ENCODE assay signal across 1 cellular context in the genomic region with DNA sequence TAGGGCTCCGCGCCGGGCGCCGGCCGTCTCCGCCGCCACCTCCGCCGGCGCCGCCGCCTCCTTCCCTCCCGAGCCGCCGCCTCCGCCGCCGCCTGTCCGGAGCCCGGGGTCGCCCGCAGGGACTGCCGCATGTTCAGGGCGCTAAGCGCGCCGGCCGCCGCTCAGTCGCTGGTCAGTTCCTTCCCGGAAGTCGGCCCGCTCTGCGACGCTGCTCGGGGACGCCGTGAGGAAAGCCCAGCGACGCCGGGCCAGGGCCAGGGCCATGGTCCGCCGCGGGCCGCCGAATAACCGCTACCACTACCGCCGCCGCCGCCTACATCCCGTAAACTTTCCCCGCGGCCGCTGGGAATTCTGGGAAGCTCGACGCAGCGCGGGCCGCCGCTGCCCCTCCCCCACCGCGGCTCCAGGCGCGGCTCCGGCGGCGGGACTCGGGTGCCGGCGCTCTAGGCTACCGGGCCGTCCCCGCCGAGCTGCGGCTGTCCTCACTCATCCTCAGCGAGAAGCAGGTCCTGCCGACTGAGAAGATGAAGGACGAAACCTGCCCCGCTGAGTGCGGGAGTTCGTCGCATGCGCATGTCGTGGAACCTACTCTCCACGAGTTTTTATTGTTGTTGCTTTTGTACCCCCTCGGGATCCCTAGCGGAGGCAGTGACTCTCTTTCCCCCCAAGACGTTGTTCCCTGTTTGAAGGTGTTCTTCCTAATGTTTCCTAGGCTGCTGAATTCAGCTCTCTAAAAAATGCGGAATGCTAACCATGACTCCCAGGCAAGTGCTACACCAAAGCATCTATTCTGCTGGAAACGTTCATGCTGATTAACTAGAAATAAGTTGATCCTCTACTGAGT.
TF ChIP-seq lines count a peak whose summit lies in the region.

A gene (minus strand): TSS at position 299 of the 844 bp plus-strand sequence. CDS start 339 bp downstream, outside the sequence.

TF ChIP-seq in HepG2, 621 proteins besides CTCF, POLR2A, EP300 and RAD21 (continued from another document and continues in another):
- TF ChIP-seq, protein P1, sequence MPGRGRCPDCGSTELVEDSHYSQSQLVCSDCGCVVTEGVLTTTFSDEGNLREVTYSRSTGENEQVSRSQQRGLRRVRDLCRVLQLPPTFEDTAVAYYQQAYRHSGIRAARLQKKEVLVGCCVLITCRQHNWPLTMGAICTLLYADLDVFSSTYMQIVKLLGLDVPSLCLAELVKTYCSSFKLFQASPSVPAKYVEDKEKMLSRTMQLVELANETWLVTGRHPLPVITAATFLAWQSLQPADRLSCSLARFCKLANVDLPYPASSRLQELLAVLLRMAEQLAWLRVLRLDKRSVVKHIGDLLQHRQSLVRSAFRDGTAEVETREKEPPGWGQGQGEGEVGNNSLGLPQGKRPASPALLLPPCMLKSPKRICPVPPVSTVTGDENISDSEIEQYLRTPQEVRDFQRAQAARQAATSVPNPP (CRISPR knock-in tag; IDR thresholded peaks at IDR 0.05), result 0 out of 2 replicates have a peak, but pooled peaks have one; percentile 19
- TF ChIP-seq SAFB2 (CRISPR knock-in tag; IDR thresholded peaks at IDR 0.05; ENCODE audit: borderline replicate concordance, low read depth) (peak; percentile 82; the same call in 1 of the 2 replicates), BRD4 (CRISPR knock-in tag; IDR thresholded peaks at IDR 0.05) (peak; percentile 76), ZSCAN20 (CRISPR knock-in tag; IDR thresholded peaks at IDR 0.05; ENCODE audit: borderline replicate concordance) (peak; percentile 86; the same call in 1 of the 2 replicates), JUNB (CRISPR knock-in tag; IDR thresholded peaks at IDR 0.05; ENCODE audit: borderline replicate concordance) (peak; percentile 8; the same call in 1 of the 2 replicates), ZNF296 (CRISPR knock-in tag; conservative IDR thresholded peaks at IDR 0.05) (no peak), DMAP1 (CRISPR knock-in tag; IDR thresholded peaks at IDR 0.05) (no peak), ZEB1 (IDR thresholded peaks at IDR 0.05; ENCODE audit: insufficient replicate concordance, low read depth) (peak; percentile 37), RFX3 (CRISPR knock-in tag; IDR thresholded peaks at IDR 0.05) (no peak), SIX4 (CRISPR knock-in tag; IDR thresholded peaks at IDR 0.05) (no peak), HNF4G (IDR thresholded peaks at IDR 0.05; ENCODE audit: borderline replicate concordance, low read depth, low read length) (peak; percentile 21; the same call in 1 of the 2 replicates), HNF4G (CRISPR knock-in tag; IDR thresholded peaks at IDR 0.05; ENCODE audit: borderline replicate concordance, low read depth) (no peak), ZNF577 (CRISPR knock-in tag; IDR thresholded peaks at IDR 0.05; ENCODE audit: borderline replicate concordance, low read depth) (no peak), ZNF230 (CRISPR knock-in tag; IDR thresholded peaks at IDR 0.05) (peak; percentile 88), ARNTL (CRISPR knock-in tag; IDR thresholded peaks at IDR 0.05) (0 out of 2 replicates have a peak, but pooled peaks have one; percentile 30), HNRNPLL (IDR thresholded peaks at IDR 0.05; ENCODE audit: low read depth, low read length, poor library complexity, severe bottlenecking) (peak; percentile 94), MEIS1 (CRISPR knock-in tag; IDR thresholded peaks at IDR 0.05; ENCODE audit: borderline replicate concordance) (0 out of 2 replicates have a peak, but pooled peaks have one; percentile 52), PHF21A (CRISPR knock-in tag; IDR thresholded peaks at IDR 0.05) (peak; percentile 65; the same call in 1 of the 2 replicates), IKZF1 (IDR thresholded peaks at IDR 0.05) (no peak), ASH2L (IDR thresholded peaks at IDR 0.05; ENCODE audit: insufficient read length, low read depth, low read length) (peak; percentile 69), ZKSCAN8 (CRISPR knock-in tag; IDR thresholded peaks at IDR 0.05; ENCODE audit: borderline replicate concordance) (0 out of 2 replicates have a peak, but pooled peaks have one; percentile 16), CREM (IDR thresholded peaks at IDR 0.05) (peak; percentile 39; the same call in 1 of the 2 replicates), CREM (CRISPR knock-in tag; IDR thresholded peaks at IDR 0.05) (no peak), TAF1 (CRISPR knock-in tag; IDR thresholded peaks at IDR 0.05) (peak; percentile 70), SUZ12 (IDR thresholded peaks at IDR 0.05; ENCODE audit: low read depth, low read length) (peak; percentile 26; the same call in 1 of the 2 replicates), ZBTB7A (CRISPR knock-in tag; IDR thresholded peaks at IDR 0.05) (peak; percentile 57; the same call in 1 of the 2 replicates), KDM2A (CRISPR knock-in tag; IDR thresholded peaks at IDR 0.05; ENCODE audit: borderline replicate concordance, low read depth) (peak; percentile 65; the same call in 1 of the 2 replicates), ZZZ3 (CRISPR knock-in tag; IDR thresholded peaks at IDR 0.05; ENCODE audit: borderline replicate concordance) (0 out of 2 replicates have a peak, but pooled peaks have one; percentile 60), CBX1 (IDR thresholded peaks at IDR 0.05; ENCODE audit: low read depth) (peak; percentile 30), ETV6 (CRISPR knock-in tag; conservative IDR thresholded peaks at IDR 0.05) (peak; percentile 72), KAT2B (IDR thresholded peaks at IDR 0.05; ENCODE audit: borderline replicate concordance, low read depth, low read length) (no peak)
- TF ChIP-seq, protein P2, sequence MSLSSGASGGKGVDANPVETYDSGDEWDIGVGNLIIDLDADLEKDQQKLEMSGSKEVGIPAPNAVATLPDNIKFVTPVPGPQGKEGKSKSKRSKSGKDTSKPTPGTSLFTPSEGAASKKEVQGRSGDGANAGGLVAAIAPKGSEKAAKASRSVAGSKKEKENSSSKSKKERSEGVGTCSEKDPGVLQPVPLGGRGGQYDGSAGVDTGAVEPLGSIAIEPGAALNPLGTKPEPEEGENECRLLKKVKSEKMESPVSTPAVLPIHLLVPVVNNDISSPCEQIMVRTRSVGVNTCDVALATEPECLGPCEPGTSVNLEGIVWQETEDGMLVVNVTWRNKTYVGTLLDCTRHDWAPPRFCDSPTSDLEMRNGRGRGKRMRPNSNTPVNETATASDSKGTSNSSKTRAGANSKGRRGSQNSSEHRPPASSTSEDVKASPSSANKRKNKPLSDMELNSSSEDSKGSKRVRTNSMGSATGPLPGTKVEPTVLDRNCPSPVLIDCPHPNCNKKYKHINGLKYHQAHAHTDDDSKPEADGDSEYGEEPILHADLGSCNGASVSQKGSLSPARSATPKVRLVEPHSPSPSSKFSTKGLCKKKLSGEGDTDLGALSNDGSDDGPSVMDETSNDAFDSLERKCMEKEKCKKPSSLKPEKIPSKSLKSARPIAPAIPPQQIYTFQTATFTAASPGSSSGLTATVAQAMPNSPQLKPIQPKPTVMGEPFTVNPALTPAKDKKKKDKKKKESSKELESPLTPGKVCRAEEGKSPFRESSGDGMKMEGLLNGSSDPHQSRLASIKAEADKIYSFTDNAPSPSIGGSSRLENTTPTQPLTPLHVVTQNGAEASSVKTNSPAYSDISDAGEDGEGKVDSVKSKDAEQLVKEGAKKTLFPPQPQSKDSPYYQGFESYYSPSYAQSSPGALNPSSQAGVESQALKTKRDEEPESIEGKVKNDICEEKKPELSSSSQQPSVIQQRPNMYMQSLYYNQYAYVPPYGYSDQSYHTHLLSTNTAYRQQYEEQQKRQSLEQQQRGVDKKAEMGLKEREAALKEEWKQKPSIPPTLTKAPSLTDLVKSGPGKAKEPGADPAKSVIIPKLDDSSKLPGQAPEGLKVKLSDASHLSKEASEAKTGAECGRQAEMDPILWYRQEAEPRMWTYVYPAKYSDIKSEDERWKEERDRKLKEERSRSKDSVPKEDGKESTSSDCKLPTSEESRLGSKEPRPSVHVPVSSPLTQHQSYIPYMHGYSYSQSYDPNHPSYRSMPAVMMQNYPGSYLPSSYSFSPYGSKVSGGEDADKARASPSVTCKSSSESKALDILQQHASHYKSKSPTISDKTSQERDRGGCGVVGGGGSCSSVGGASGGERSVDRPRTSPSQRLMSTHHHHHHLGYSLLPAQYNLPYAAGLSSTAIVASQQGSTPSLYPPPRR (CRISPR knock-in tag; IDR thresholded peaks at IDR 0.05; ENCODE audit: borderline replicate concordance), result peak; percentile 29; the same call in 1 of the 2 replicates
- TF ChIP-seq, protein P3, sequence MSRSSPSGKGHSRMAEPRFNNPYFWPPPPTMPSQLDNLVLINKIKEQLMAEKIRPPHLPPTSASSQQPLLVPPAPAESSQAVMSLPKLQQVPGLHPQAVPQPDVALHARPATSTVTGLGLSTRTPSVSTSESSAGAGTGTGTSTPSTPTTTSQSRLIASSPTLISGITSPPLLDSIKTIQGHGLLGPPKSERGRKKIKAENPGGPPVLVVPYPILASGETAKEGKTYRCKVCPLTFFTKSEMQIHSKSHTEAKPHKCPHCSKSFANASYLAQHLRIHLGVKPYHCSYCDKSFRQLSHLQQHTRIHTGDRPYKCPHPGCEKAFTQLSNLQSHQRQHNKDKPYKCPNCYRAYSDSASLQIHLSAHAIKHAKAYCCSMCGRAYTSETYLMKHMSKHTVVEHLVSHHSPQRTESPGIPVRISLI (CRISPR knock-in tag; IDR thresholded peaks at IDR 0.05; ENCODE audit: borderline replicate concordance), result peak; percentile 57; the same call in 1 of the 2 replicates
- TF ChIP-seq, protein P4, sequence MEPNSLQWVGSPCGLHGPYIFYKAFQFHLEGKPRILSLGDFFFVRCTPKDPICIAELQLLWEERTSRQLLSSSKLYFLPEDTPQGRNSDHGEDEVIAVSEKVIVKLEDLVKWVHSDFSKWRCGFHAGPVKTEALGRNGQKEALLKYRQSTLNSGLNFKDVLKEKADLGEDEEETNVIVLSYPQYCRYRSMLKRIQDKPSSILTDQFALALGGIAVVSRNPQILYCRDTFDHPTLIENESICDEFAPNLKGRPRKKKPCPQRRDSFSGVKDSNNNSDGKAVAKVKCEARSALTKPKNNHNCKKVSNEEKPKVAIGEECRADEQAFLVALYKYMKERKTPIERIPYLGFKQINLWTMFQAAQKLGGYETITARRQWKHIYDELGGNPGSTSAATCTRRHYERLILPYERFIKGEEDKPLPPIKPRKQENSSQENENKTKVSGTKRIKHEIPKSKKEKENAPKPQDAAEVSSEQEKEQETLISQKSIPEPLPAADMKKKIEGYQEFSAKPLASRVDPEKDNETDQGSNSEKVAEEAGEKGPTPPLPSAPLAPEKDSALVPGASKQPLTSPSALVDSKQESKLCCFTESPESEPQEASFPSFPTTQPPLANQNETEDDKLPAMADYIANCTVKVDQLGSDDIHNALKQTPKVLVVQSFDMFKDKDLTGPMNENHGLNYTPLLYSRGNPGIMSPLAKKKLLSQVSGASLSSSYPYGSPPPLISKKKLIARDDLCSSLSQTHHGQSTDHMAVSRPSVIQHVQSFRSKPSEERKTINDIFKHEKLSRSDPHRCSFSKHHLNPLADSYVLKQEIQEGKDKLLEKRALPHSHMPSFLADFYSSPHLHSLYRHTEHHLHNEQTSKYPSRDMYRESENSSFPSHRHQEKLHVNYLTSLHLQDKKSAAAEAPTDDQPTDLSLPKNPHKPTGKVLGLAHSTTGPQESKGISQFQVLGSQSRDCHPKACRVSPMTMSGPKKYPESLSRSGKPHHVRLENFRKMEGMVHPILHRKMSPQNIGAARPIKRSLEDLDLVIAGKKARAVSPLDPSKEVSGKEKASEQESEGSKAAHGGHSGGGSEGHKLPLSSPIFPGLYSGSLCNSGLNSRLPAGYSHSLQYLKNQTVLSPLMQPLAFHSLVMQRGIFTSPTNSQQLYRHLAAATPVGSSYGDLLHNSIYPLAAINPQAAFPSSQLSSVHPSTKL (CRISPR knock-in tag; IDR thresholded peaks at IDR 0.05), result peak; percentile 71; the same call in 1 of the 2 replicates
- TF ChIP-seq, protein P5, sequence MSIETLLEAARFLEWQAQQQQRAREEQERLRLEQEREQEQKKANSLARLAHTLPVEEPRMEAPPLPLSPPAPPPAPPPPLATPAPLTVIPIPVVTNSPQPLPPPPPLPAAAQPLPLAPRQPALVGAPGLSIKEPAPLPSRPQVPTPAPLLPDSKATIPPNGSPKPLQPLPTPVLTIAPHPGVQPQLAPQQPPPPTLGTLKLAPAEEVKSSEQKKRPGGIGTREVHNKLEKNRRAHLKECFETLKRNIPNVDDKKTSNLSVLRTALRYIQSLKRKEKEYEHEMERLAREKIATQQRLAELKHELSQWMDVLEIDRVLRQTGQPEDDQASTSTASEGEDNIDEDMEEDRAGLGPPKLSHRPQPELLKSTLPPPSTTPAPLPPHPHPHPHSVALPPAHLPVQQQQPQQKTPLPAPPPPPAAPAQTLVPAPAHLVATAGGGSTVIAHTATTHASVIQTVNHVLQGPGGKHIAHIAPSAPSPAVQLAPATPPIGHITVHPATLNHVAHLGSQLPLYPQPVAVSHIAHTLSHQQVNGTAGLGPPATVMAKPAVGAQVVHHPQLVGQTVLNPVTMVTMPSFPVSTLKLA (IDR thresholded peaks at IDR 0.05), result 0 out of 2 replicates have a peak, but pooled peaks have one; percentile 32
- TF ChIP-seq, protein P6, sequence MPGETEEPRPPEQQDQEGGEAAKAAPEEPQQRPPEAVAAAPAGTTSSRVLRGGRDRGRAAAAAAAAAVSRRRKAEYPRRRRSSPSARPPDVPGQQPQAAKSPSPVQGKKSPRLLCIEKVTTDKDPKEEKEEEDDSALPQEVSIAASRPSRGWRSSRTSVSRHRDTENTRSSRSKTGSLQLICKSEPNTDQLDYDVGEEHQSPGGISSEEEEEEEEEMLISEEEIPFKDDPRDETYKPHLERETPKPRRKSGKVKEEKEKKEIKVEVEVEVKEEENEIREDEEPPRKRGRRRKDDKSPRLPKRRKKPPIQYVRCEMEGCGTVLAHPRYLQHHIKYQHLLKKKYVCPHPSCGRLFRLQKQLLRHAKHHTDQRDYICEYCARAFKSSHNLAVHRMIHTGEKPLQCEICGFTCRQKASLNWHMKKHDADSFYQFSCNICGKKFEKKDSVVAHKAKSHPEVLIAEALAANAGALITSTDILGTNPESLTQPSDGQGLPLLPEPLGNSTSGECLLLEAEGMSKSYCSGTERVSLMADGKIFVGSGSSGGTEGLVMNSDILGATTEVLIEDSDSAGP (CRISPR knock-in tag; IDR thresholded peaks at IDR 0.05; ENCODE audit: borderline replicate concordance), result peak; percentile 82; the same call in 1 of the 2 replicates
- TF ChIP-seq, protein P7, sequence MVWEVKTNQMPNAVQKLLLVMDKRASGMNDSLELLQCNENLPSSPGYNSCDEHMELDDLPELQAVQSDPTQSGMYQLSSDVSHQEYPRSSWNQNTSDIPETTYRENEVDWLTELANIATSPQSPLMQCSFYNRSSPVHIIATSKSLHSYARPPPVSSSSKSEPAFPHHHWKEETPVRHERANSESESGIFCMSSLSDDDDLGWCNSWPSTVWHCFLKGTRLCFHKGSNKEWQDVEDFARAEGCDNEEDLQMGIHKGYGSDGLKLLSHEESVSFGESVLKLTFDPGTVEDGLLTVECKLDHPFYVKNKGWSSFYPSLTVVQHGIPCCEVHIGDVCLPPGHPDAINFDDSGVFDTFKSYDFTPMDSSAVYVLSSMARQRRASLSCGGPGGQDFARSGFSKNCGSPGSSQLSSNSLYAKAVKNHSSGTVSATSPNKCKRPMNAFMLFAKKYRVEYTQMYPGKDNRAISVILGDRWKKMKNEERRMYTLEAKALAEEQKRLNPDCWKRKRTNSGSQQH (CRISPR knock-in tag; IDR thresholded peaks at IDR 0.05; ENCODE audit: low read depth), result 0 out of 2 replicates have a peak, but pooled peaks have one; percentile 23
- TF ChIP-seq, protein P8, sequence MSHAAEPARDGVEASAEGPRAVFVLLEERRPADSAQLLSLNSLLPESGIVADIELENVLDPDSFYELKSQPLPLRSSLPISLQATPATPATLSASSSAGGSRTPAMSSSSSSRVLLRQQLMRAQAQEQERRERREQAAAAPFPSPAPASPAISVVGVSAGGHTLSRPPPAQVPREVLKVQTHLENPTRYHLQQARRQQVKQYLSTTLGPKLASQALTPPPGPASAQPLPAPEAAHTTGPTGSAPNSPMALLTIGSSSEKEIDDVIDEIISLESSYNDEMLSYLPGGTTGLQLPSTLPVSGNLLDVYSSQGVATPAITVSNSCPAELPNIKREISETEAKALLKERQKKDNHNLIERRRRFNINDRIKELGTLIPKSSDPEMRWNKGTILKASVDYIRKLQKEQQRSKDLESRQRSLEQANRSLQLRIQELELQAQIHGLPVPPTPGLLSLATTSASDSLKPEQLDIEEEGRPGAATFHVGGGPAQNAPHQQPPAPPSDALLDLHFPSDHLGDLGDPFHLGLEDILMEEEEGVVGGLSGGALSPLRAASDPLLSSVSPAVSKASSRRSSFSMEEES (CRISPR knock-in tag; IDR thresholded peaks at IDR 0.05), result no peak
